In the genomic region with DNA sequence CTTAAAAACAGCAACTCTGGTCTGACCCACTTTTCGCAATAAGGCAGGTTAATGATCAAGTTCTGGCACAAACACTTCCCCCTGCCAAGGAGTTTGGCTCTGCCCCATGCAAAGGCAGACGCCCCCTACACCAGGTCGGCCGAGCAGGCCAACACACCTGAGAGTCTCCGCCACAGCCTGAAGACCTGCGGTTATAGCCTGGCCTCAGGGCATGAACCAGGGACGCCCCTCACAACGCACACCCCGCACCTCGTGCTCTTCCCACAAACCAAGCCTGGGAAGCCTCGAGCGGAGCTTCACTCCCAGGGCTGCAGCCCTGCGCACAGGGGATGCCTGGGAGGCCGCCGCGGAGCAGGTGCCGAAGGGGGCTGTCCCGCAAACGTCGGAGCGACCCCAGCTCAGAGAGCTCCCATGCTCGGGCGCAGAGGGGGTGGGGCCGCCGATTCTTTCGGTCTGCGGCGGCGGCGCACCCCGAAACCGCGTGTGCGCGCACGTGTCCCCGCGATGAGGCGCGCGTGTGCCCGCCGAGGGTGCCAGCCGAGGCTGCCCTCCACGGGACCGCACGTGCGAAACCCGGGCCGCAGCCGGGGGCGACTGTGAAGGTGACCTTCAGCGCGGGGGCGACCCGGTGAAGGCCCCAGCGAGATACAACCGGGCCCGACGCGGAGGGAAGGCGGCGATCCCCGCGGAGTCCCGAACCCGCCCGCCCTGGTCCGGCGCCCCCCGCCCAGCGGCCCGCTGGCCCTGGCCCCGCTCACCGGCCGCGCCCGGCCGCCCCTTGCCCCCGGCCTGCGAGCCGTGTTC, we compare ENCODE assay signal across 1 cellular context.
TF ChIP-seq lines count a peak whose summit lies in the region.

No MANE protein-coding gene starts in this region.

TF ChIP-seq in GM12878, 131 proteins besides CTCF, POLR2A, EP300 and RAD21 (continued from another document):
- TF ChIP-seq NRF1 (conservative IDR thresholded peaks at IDR 0.05; ENCODE audit: low read depth, low read length) (no peak), RUNX3 (IDR thresholded peaks at IDR 0.05; ENCODE audit: low read length) (peak; percentile 28), BRCA1 (IDR thresholded peaks at IDR 0.05; ENCODE audit: low read depth, low read length) (no peak), NFIC (IDR thresholded peaks at IDR 0.05; ENCODE audit: low read depth, low read length) (no peak), LARP7 (IDR thresholded peaks at IDR 0.05) (peak; percentile 51; the same call in 1 of the 2 replicates), SMAD1 (IDR thresholded peaks at IDR 0.05; ENCODE audit: low read depth, partially characterized antibody) (no peak), POLR2AphosphoS5 (IDR thresholded peaks at IDR 0.05; ENCODE audit: low read length) (no peak), POLR2AphosphoS2 (IDR thresholded peaks at IDR 0.05; ENCODE audit: low read depth, low read length) (no peak), SREBF2 (IDR thresholded peaks at IDR 0.05; ENCODE audit: low read length) (no peak), MEF2B (IDR thresholded peaks at IDR 0.05; ENCODE audit: partially characterized antibody, poor library complexity, severe bottlenecking) (no peak), PAX5 (IDR thresholded peaks at IDR 0.05; ENCODE audit: borderline replicate concordance, low read depth, low read length) (peak; percentile 19; the same call in 1 of the 2 replicates), CREM (IDR thresholded peaks at IDR 0.05; ENCODE audit: low read depth) (no peak), SRF (IDR thresholded peaks at IDR 0.05; ENCODE audit: low read depth in 2 of 2, low read length in 2 of 2) (no peak), FOXK2 (IDR thresholded peaks at IDR 0.05) (no peak), CHD1 (IDR thresholded peaks at IDR 0.05; ENCODE audit: low read depth, low read length) (no peak), GATAD2B (conservative IDR thresholded peaks at IDR 0.05; ENCODE audit: low read depth) (no peak), BCL11A (IDR thresholded peaks at IDR 0.05; ENCODE audit: low read depth, low read length) (no peak), EED (IDR thresholded peaks at IDR 0.05; ENCODE audit: low read depth) (0 out of 2 replicates have a peak, but pooled peaks have one; percentile 14), RELA (IDR thresholded peaks at IDR 0.05; ENCODE audit: borderline replicate concordance, partially characterized antibody) (no peak), SPI1 (IDR thresholded peaks at IDR 0.05; ENCODE audit: borderline replicate concordance, insufficient read depth, low read depth, low read length) (no peak), IKZF2 (IDR thresholded peaks at IDR 0.05) (no peak), NR2C2 (IDR thresholded peaks at IDR 0.05; ENCODE audit: borderline replicate concordance, control insufficient read depth, insufficient read length, low read depth) (no peak)
- TF ChIP-seq, protein P1, sequence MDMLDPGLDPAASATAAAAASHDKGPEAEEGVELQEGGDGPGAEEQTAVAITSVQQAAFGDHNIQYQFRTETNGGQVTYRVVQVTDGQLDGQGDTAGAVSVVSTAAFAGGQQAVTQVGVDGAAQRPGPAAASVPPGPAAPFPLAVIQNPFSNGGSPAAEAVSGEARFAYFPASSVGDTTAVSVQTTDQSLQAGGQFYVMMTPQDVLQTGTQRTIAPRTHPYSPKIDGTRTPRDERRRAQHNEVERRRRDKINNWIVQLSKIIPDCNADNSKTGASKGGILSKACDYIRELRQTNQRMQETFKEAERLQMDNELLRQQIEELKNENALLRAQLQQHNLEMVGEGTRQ (IDR thresholded peaks at IDR 0.05; ENCODE audit: borderline replicate concordance, low read depth, low read length): no peak
